Comparison of ENCODE assay signal across 12 cellular contexts in the genomic region with DNA sequence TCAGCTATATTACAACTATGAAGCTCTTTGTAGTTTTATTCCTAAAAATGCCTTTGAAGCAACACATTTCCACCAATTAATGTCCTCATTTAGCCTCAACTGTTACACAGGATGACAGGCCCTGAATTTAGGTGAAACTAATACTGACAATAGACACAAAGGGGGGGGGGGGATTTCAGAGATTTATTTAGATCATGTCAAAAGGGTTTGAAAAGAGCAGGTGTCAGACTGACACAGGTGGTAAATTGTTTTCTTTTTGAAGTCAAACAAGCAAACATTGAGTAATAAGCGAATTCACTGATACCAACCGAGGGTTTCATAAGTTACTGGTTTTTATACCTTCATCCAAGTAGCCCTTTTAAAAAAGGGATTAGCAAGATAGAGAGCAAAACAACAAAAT. TPM values are rescaled to one million over a fixed set of nuclear protein-coding genes. Genes with fewer than 3 reads are reported as not detected.
DNase-seq lines count a peak whose midpoint lies in the region; ATAC-seq and TF ChIP-seq lines count a peak whose summit lies in the region.
"Had no signal": no experiment of that assay in that cellular context is flagged by ENCODE, and none has a peak within 500 bp of the region (broad histone marks: within the 10 kb centered on the region; RNA-seq: fewer than 3 reads in every experiment).

No MANE protein-coding gene starts in this region.

- peaks cover 96% of the 10 kb centered on the region for H3K79me2 ChIP-seq in OCI-LY1 (ENCODE audit: insufficient read depth, low read length)

- H3F3A ChIP-seq in OCI-LY1 (ENCODE audit: insufficient read depth, low read length) = no peaks in the 10 kb centered on the region

- H3K4me3 Mint-ChIP-seq in CD8-positive, alpha-beta T cell = no peak overlapping the region
- H3K4me3 Mint-ChIP-seq: activated naive CD4-positive, alpha-beta T cell treated with anti-CD3 and anti-CD28 coated beads for 36 hours had no signal

- H3K4me3 ChIP-seq in CD8-positive, alpha-beta T cell (ENCODE audit: low read depth, low read length) = no peak overlapping the region
- H3K4me3 ChIP-seq in OCI-LY1 (ENCODE audit: low read depth, low read length, poor library complexity, severe bottlenecking) = no peak overlapping the region
- H3K4me3 ChIP-seq in muscle layer of duodenum (ENCODE audit: low read depth in 1 of 2, low read length in 2 of 2) = no peak overlapping the region
- H3K4me3 ChIP-seq in suprapubic skin = no peak overlapping the region

- H3K9me3 ChIP-seq in CD8-positive, alpha-beta T cell (ENCODE audit: low read length) = no peaks in the 10 kb centered on the region
- H3K9me3 ChIP-seq in OCI-LY1 (ENCODE audit: low read length) = no peaks in the 10 kb centered on the region
- H3K9me3 ChIP-seq in muscle layer of duodenum (ENCODE audit: control insufficient read depth in 1 of 2, low read length in 2 of 2) = no peaks in the 10 kb centered on the region
- H3K9me3 ChIP-seq in suprapubic skin = no peaks in the 10 kb centered on the region

- H3K9ac ChIP-seq in OCI-LY1 (ENCODE audit: low read length) = no peak overlapping the region

- H2AFZ ChIP-seq in OCI-LY1 (ENCODE audit: low read length) = no peak overlapping the region

- no peak for TF ChIP-seq POLR2A in suprapubic skin (IDR thresholded peaks at IDR 0.05)

- no peak for DNase-seq in CD8-positive, alpha-beta T cell
- DNase-seq in GM13977 (ENCODE audit: low spot score) = peak; percentile 50
- no peak for DNase-seq in ACHN
- no peak for DNase-seq in suprapubic skin (ENCODE audit: low spot score in 2 of 2)
- no peak for DNase-seq in activated effector memory CD4-positive, alpha-beta T cell treated with Interleukin-2 at 50 U/mL for 16 hours
- DNase-seq in GM19238 (ENCODE audit: insufficient read length, low spot score) = no peak
- DNase-seq: activated naive CD4-positive, alpha-beta T cell treated with anti-CD3 and anti-CD28 coated beads for 36 hours; PC-3; retina; T-helper 2 cell had no signal

- CTCF ChIA-PET in CD8-positive, alpha-beta T cell (lab: Charles Lee) = interaction anchor here (0.7 to 2.1 kb wide), 3 partner anchors 29 to 98 kb away, joined by 3 to 4 read pairs (median 3); a partner anchor contains a TSS

- peak overlapping the region; percentile 50 for H3K27ac Mint-ChIP-seq in CD8-positive, alpha-beta T cell
- H3K27ac Mint-ChIP-seq: activated naive CD4-positive, alpha-beta T cell treated with anti-CD3 and anti-CD28 coated beads for 36 hours had no signal

- no peak for TF ChIP-seq CTCF in CD8-positive, alpha-beta T cell (IDR thresholded peaks at IDR 0.05)
- no peak for TF ChIP-seq CTCF in GM13977 (IDR thresholded peaks at IDR 0.05; ENCODE audit: extremely low read depth, insufficient read depth, missing control alignments)
- no peak for TF ChIP-seq CTCF in OCI-LY1 (IDR thresholded peaks at IDR 0.05; ENCODE audit: low read length)
- no peak for TF ChIP-seq CTCF in suprapubic skin (IDR thresholded peaks at IDR 0.05)

- in situ Hi-C loops in GM13977 (cut with MboI; ENCODE audit: low pct_unique_long_range_greater_than_20kb, low sequenced_read_pairs, unreplicated experiment) = no loop called here
- in situ Hi-C loops in ACHN (cut with HindIII; ENCODE audit: low pct_ligation_motif_present, low pct_unique_long_range_greater_than_20kb, low sequenced_read_pairs) = no loop called here

- peaks cover 91% of the 10 kb centered on the region for H3K4me1 Mint-ChIP-seq in CD8-positive, alpha-beta T cell (ENCODE audit: low read depth)

- 81% methylated on average over 2 of the region's 2 CpGs for WGBS in suprapubic skin

- no peaks in the 10 kb centered on the region for H3K27me3 Mint-ChIP-seq in CD8-positive, alpha-beta T cell (ENCODE audit: low read depth)

- TF ChIP-seq EP300 in suprapubic skin (IDR thresholded peaks at IDR 0.05) = no peak

- peaks cover 10% of the 10 kb centered on the region for H3K36me3 Mint-ChIP-seq in CD8-positive, alpha-beta T cell

- no peaks in the 10 kb centered on the region for H3K9me3 Mint-ChIP-seq in CD8-positive, alpha-beta T cell
- H3K9me3 Mint-ChIP-seq: activated naive CD4-positive, alpha-beta T cell treated with anti-CD3 and anti-CD28 coated beads for 36 hours had no signal

- H3K9me2 ChIP-seq in OCI-LY1 (ENCODE audit: low read depth, low read length) = no peaks in the 10 kb centered on the region

- no peaks in the 10 kb centered on the region for H3K27me3 ChIP-seq in CD8-positive, alpha-beta T cell (ENCODE audit: insufficient read depth, low read length)
- H3K27me3 ChIP-seq in OCI-LY1 (ENCODE audit: insufficient read depth, low read length) = no peaks in the 10 kb centered on the region
- H3K27me3 ChIP-seq in muscle layer of duodenum (ENCODE audit: low read depth, low read length) = no peaks in the 10 kb centered on the region
- no peaks in the 10 kb centered on the region for H3K27me3 ChIP-seq in suprapubic skin

- POLR2A ChIA-PET in CD8-positive, alpha-beta T cell (lab: Charles Lee) = interaction anchor here (0.8 to 1.3 kb wide), 3 partner anchors 11 to 41 kb away, joined by 3 to 4 read pairs (median 3); a partner anchor contains a TSS

- no peak overlapping the region for H3K27ac ChIP-seq in CD8-positive, alpha-beta T cell (ENCODE audit: low read depth, low read length)
- H3K27ac ChIP-seq in OCI-LY1 (ENCODE audit: low read depth, low read length, poor library complexity, severe bottlenecking) (no peak overlapping the region), muscle layer of duodenum (ENCODE audit: low read length) (peak overlapping the region; percentile 41), suprapubic skin (no peak overlapping the region)

- H3K36me3 ChIP-seq in CD8-positive, alpha-beta T cell (ENCODE audit: insufficient read depth, low read length) = no peaks in the 10 kb centered on the region
- H3K36me3 ChIP-seq in OCI-LY1 (ENCODE audit: insufficient read depth, low read length) = no peaks in the 10 kb centered on the region
- no peaks in the 10 kb centered on the region for H3K36me3 ChIP-seq in muscle layer of duodenum (ENCODE audit: control insufficient read depth in 1 of 2, insufficient read depth in 2 of 2, low read length in 2 of 2)
- no peaks in the 10 kb centered on the region for H3K36me3 ChIP-seq in suprapubic skin

- peaks cover 94% of the 10 kb centered on the region for H3K4me1 ChIP-seq in CD8-positive, alpha-beta T cell (ENCODE audit: insufficient read depth, low read length)
- H3K4me1 ChIP-seq in OCI-LY1 (ENCODE audit: insufficient read depth, low read length, severe bottlenecking) = peaks cover 63% of the 10 kb centered on the region
- H3K4me1 ChIP-seq in muscle layer of duodenum (ENCODE audit: control insufficient read depth in 1 of 2, insufficient read depth in 2 of 2, low read length in 2 of 2) = peaks cover 35 to 77% of the 10 kb centered on the region in 2 donors
- H3K4me1 ChIP-seq in suprapubic skin = peaks cover 71% of the 10 kb centered on the region

- no peak for ATAC-seq in CD8-positive, alpha-beta T cell
- ATAC-seq: PC-3 had no signal

- no peaks in the 10 kb centered on the region for H4K20me1 ChIP-seq in OCI-LY1 (ENCODE audit: insufficient read depth, low read length)

- intact Hi-C loops in CD8-positive, alpha-beta T cell (cut with DNase I, micrococcal nuclease) = loop anchor here in 1 of 2 experiments (2.0 to 5.0 kb wide), 3 partner anchors 14 to 40 kb away; a partner anchor contains a TSS

- peak overlapping the region; percentile 0; the same call in 1 of the 2 replicates for H3K4me2 ChIP-seq in OCI-LY1 (ENCODE audit: low read length)

RNA-seq across cellular contexts. Expression of a gene that starts 40.8 kb away (rescaled TPM):
- total RNA-seq in CD8-positive, alpha-beta T cell = 100 to 1,000 TPM; 150 to 152 TPM
- total RNA-seq in suprapubic skin = 100 to 1,000 TPM in 1 of 4 donors, 10 to 100 TPM in 3; 68.2 to 187 (median 79.0) TPM
